Comparison of ENCODE assay signal across 25 cellular contexts in the genomic region with DNA sequence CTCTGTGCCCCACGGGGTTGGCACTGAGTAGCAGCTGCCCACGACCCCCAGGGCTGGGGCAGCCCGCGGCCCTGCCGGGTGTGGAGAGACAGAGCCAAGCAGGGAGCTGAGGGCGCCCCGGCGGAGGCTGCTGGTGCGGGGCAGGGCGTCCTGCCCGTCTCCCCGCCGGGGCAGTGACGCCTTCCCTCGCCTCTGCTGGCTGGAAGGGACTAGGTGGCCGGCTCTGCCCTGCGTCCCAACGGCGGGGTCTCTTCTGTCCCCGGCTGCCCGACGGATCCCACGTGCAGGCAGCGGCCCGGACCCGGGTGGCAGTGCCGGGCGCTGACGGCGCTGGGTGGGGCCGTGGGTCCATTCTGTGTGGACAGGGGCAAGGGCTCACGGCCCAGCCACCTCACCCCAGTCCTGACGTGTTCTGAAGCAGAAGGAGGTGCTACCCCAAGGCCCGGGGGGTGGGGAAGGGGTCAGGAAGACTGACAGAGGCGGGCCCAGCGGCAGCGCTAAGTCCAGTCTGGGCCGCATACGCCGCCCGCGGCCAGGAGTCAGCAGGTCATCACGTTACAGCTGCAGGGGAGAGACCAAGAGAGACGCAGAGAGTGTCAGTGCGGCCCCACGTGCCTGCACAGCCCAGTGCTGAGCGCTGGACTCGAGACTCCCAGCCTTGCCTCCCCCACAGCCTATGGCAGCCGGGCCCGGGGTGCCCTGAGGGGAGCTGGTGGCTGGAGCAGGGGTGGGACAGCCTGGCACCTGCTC. TPM values are rescaled to one million over a fixed set of nuclear protein-coding genes. Genes with fewer than 3 reads are reported as not detected.
"Had no signal": no experiment of that assay in that cellular context is flagged by ENCODE, and none has a peak within 500 bp of the region (broad histone marks: within the 10 kb centered on the region; RNA-seq: fewer than 3 reads in every experiment).

No MANE protein-coding gene starts in this region.

- H3K27me3 ChIP-seq: breast epithelium, esophagus muscularis mucosa, gastrocnemius medialis, left lung, neutrophil, sigmoid colon, thyroid gland had no signal

- H3K4me2 ChIP-seq: smooth muscle cell had no signal

- H3K9me3 ChIP-seq: breast epithelium, esophagus muscularis mucosa, gastrocnemius medialis, left lung, neutrophil, sigmoid colon, thyroid gland had no signal

- H3K4me1 ChIP-seq: breast epithelium, gastrocnemius medialis, left lung, sigmoid colon, thyroid gland had no signal

- ATAC-seq: activated CD4-positive, alpha-beta T cell treated with anti-CD3 and anti-CD28 coated beads for 36 hours; gastrocnemius medialis; left lung; naive thymus-derived CD8-positive, alpha-beta T cell had no signal

- DNase-seq: activated B cell treated with CpG ODN at 0.5 μM for 24 hours; activated CD4-positive, alpha-beta T cell treated with anti-CD3 and anti-CD28 coated beads for 36 hours; activated CD4-positive, alpha-beta T cell treated with anti-CD3 and anti-CD28 coated beads, Interleukin-2, amount 50 U/mL, for 4 hours; activated CD8-positive, alpha-beta memory T cell treated with anti-CD3 and anti-CD28 coated beads, Interleukin-2, amount 50 U/mL, for 48 hours; activated naive CD4-positive, alpha-beta T cell treated with Interleukin-2 at 50 U/mL for 16 hours; activated naive CD8-positive, alpha-beta T cell treated with anti-CD3 and anti-CD28 coated beads for 36 hours; activated T-cell treated with anti-CD3 and anti-CD28 coated beads, Interleukin-2, amount 50 U/mL, for 48 hours; cerebellar nuclear complex; gastrocnemius medialis; hypothalamus; mammary epithelial cell; sigmoid colon; stimulated activated CD4-positive, alpha-beta T cell treated with anti-CD3 and anti-CD28 coated beads, Interleukin-2, amount 100 ng/mL, for 48 hours; stimulated activated CD8-positive, alpha-beta memory T cell treated with anti-CD3 and anti-CD28 coated beads, Interleukin-4, amount 100 ng/mL, for 48 hours; stimulated activated naive CD4-positive, alpha-beta T cell treated with Interleukin-2 at 50 U/mL for 16 hours; substantia nigra; thyroid gland had no signal

- H3K27ac ChIP-seq: breast epithelium, coronary artery, esophagus muscularis mucosa, neutrophil, sigmoid colon, thyroid gland had no signal

- H3K4me3 ChIP-seq: breast epithelium, coronary artery, esophagus muscularis mucosa, sigmoid colon, smooth muscle cell, thyroid gland had no signal

- H3K36me3 ChIP-seq: neutrophil had no signal

RNA-seq across cellular contexts. Expression of gene PLPP2, which starts 15.1 kb away (rescaled TPM):
- total RNA-seq: activated CD8-positive, alpha-beta memory T cell treated with anti-CD3 and anti-CD28 coated beads for 36 hours; activated naive CD8-positive, alpha-beta T cell treated with anti-CD3 and anti-CD28 coated beads for 36 hours; naive thymus-derived CD8-positive, alpha-beta T cell had no signal
